ENCODE assay signal across 13 cellular contexts in the genomic region with DNA sequence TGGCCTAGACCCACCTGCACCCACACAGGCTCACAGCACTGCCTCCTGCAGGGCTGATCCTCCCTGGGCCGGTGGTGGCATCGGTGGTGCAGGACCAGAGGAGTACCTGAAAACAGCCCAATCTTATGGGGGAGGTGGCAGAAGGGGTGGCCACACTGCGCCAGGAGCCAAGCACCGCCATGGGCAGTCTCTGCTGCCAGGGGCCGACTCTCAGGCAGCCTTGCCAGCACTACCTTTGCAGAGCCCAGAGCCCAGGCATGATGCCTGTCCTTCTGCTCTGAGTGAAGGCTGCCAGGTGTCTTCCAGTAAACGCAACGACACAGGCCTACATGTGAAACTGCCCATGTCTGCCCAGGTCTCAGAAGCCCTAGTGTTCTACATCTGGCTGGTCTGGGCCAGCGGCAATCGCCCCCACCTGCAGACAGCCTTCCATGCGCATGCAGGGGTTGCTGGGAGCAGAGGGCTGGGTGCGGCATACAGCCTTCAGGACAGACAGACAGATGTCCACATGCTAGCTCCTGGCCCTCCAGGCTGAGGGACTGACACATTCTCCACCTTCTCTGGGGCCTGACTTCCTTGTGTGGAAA. TPM values are rescaled to one million over a fixed set of nuclear protein-coding genes. Genes with fewer than 3 reads are reported as not detected.
DNase-seq lines count a peak whose midpoint lies in the region; ATAC-seq and TF ChIP-seq lines count a peak whose summit lies in the region.
"Had no signal": no experiment of that assay in that cellular context is flagged by ENCODE, and none has a peak within 500 bp of the region (broad histone marks: within the 10 kb centered on the region; RNA-seq: fewer than 3 reads in every experiment).

No MANE protein-coding gene starts in this region.

- H3K36me3 ChIP-seq in osteoblast (ENCODE audit: insufficient read depth, low read length) (peaks cover 6% of the 10 kb centered on the region), MM.1S (replicated peaks; ENCODE audit: insufficient read depth, low read length) (no peaks in the 10 kb centered on the region)

- intact Hi-C loops in activated CD4-positive, alpha-beta T cell treated with anti-CD3 and anti-CD28 coated beads for 36 hours (cut with DNase I, micrococcal nuclease) = loop anchor here in 1 of 2 experiments (10.0 kb wide), 1 partner anchor 137 kb away; no protein-coding TSS in a partner anchor

- H3K9me3 Mint-ChIP-seq in activated CD4-positive, alpha-beta T cell treated with anti-CD3 and anti-CD28 coated beads for 36 hours (ENCODE audit: low read depth) = no peaks in the 10 kb centered on the region
- H3K9me3 Mint-ChIP-seq in effector memory CD8-positive, alpha-beta T cell = no peaks in the 10 kb centered on the region

- H3K4me3 Mint-ChIP-seq in activated CD4-positive, alpha-beta T cell treated with anti-CD3 and anti-CD28 coated beads for 36 hours = no peak overlapping the region
- H3K4me3 Mint-ChIP-seq in effector memory CD8-positive, alpha-beta T cell = no peak overlapping the region

- H3K27ac ChIP-seq in osteoblast (ENCODE audit: low read depth, low read length) (no peak overlapping the region), MM.1S (ENCODE audit: low read length) (no peak overlapping the region)
- H3K27ac ChIP-seq: SJSA1, tibial nerve had no signal

- peaks cover 15% of the 10 kb centered on the region for H3K4me1 ChIP-seq in osteoblast (ENCODE audit: insufficient read depth, low read length)
- H3K4me1 ChIP-seq in MM.1S (ENCODE audit: low read length) = peaks cover 3% of the 10 kb centered on the region; the same call in 1 of the 2 replicates

- DNase-seq in activated CD4-positive, alpha-beta T cell treated with anti-CD3 and anti-CD28 coated beads for 36 hours = peak; percentile 2
- DNase-seq in activated CD4-positive, alpha-beta T cell treated with anti-CD3 and anti-CD28 coated beads, Interleukin-2, amount 50 U/mL, for 1 hour = no peak
- DNase-seq in G401 (ENCODE audit: low spot score) (peak; percentile 85), osteoblast (ENCODE audit: insufficient read length, low spot score, missing footprints) (peak; percentile 8), iPS-NIHi11 (ENCODE audit: low spot score) (no peak), MM.1S (no peak)
- DNase-seq in effector memory CD8-positive, alpha-beta T cell = no peak
- DNase-seq: ACHN, Calu3, NCI-H2081 had no signal

- no peaks in the 10 kb centered on the region for H3K9me3 ChIP-seq in osteoblast (ENCODE audit: low read depth, low read length)
- H3K9me3 ChIP-seq in MM.1S (replicated peaks; ENCODE audit: insufficient read depth, low read length) = no peaks in the 10 kb centered on the region
- H3K9me3 ChIP-seq: SJSA1, tibial nerve had no signal

- H3F3A ChIP-seq in MM.1S (ENCODE audit: insufficient read depth, low read length) = no peaks in the 10 kb centered on the region

- no peak for TF ChIP-seq CTCF in osteoblast (IDR thresholded peaks at IDR 0.05; ENCODE audit: extremely low read depth, low read depth, low read length)
- no peak for TF ChIP-seq CTCF in MM.1S (IDR thresholded peaks at IDR 0.05; ENCODE audit: low read length)

- in situ Hi-C loops in G401 (cut with HindIII; ENCODE audit: low sequenced_read_pairs) = no loop called here

- H3K4me3 ChIP-seq in osteoblast (ENCODE audit: insufficient read depth, low read length) = no peak overlapping the region
- no peak overlapping the region for H3K4me3 ChIP-seq in MM.1S (ENCODE audit: low read length)
- H3K4me3 ChIP-seq: SJSA1, tibial nerve had no signal

- ATAC-seq in activated CD4-positive, alpha-beta T cell treated with anti-CD3 and anti-CD28 coated beads for 36 hours = no peak
- no peak for ATAC-seq in effector memory CD8-positive, alpha-beta T cell (replicated peaks)
- no peak for ATAC-seq in GM21515 (IDR thresholded peaks at IDR 0.05; ENCODE audit: unreplicated experiment)

- peaks cover 13% of the 10 kb centered on the region for H3K36me3 Mint-ChIP-seq in activated CD4-positive, alpha-beta T cell treated with anti-CD3 and anti-CD28 coated beads for 36 hours (ENCODE audit: low read depth)
- peaks cover 12% of the 10 kb centered on the region for H3K36me3 Mint-ChIP-seq in effector memory CD8-positive, alpha-beta T cell (ENCODE audit: insufficient read depth)

- H3K4me2 ChIP-seq in osteoblast (ENCODE audit: insufficient read depth, low read length) (no peak overlapping the region), MM.1S (ENCODE audit: low read depth, low read length) (no peak overlapping the region)

- H4K20me1 ChIP-seq in osteoblast (ENCODE audit: insufficient read depth, low read length) (peaks cover 63% of the 10 kb centered on the region), MM.1S (ENCODE audit: insufficient read depth, low read length) (peaks cover 59% of the 10 kb centered on the region)

- H3K27me3 ChIP-seq in osteoblast (ENCODE audit: insufficient read depth, low read length) = no peaks in the 10 kb centered on the region
- no peaks in the 10 kb centered on the region for H3K27me3 ChIP-seq in MM.1S (replicated peaks; ENCODE audit: insufficient read depth, low read length)
- H3K27me3 ChIP-seq: SJSA1, tibial nerve had no signal

- H3K27ac Mint-ChIP-seq in activated CD4-positive, alpha-beta T cell treated with anti-CD3 and anti-CD28 coated beads for 36 hours = no peak overlapping the region
- H3K27ac Mint-ChIP-seq in effector memory CD8-positive, alpha-beta T cell = peak overlapping the region; percentile 26 to 64

- CTCF ChIA-PET in activated CD4-positive, alpha-beta T cell treated with anti-CD3 and anti-CD28 coated beads for 36 hours (lab: Charles Lee) = no interaction called here

- H3K4me1 Mint-ChIP-seq in activated CD4-positive, alpha-beta T cell treated with anti-CD3 and anti-CD28 coated beads for 36 hours = peaks cover 44% of the 10 kb centered on the region
- peaks cover 20 to 45% of the 10 kb centered on the region in 2 donors for H3K4me1 Mint-ChIP-seq in effector memory CD8-positive, alpha-beta T cell (ENCODE audit: low read depth in 2 of 2)

- H3K27me3 Mint-ChIP-seq in activated CD4-positive, alpha-beta T cell treated with anti-CD3 and anti-CD28 coated beads for 36 hours = no peaks in the 10 kb centered on the region
- H3K27me3 Mint-ChIP-seq in effector memory CD8-positive, alpha-beta T cell = no peaks in the 10 kb centered on the region

- peaks cover 39% of the 10 kb centered on the region for H3K79me2 ChIP-seq in osteoblast (ENCODE audit: insufficient read depth, low read length)
- H3K79me2 ChIP-seq in MM.1S (ENCODE audit: low read length) = peaks cover 100% of the 10 kb centered on the region

- H3K9ac ChIP-seq in MM.1S (ENCODE audit: low read length) = no peak overlapping the region

- H3K9me2 ChIP-seq in MM.1S (replicated peaks; ENCODE audit: insufficient read depth, low read length) = no peaks in the 10 kb centered on the region

- POLR2A ChIA-PET in activated CD4-positive, alpha-beta T cell treated with anti-CD3 and anti-CD28 coated beads for 36 hours (lab: Charles Lee) = no interaction called here

- H2AFZ ChIP-seq in osteoblast (ENCODE audit: low read length) (no peak overlapping the region), MM.1S (ENCODE audit: low read length) (no peak overlapping the region)

RNA-seq across cellular contexts. Expression of a gene that starts 6.8 kb away (rescaled TPM):
- 10 to 100 TPM; 12.8 to 13.8 TPM for total RNA-seq in activated CD4-positive, alpha-beta T cell treated with anti-CD3 and anti-CD28 coated beads for 36 hours
- 45.2 and 45.4 TPM in 2 replicates for total RNA-seq in G401 (2014; rRNA removed; shearing (Covaris generic))
- total RNA-seq in osteoblast = 16.5 and 18.8 TPM in 2 replicates

Comparison
In these comparisons a context has a peak if more than half of its experiments do, and no peak if none do; other contexts are left out.
1. DNase-seq: peak in activated CD4-positive, alpha-beta T cell treated with anti-CD3 and anti-CD28 coated beads for 36 hours (single experiment), G401 (single experiment) and osteoblast (single experiment); none in activated CD4-positive, alpha-beta T cell treated with anti-CD3 and anti-CD28 coated beads, Interleukin-2, amount 50 U/mL, for 1 hour (single experiment), effector memory CD8-positive, alpha-beta T cell (0 of 3), iPS-NIHi11 (single experiment) and MM.1S (single experiment).